8 cellular contexts compared by ENCODE assay signal in the genomic region with DNA sequence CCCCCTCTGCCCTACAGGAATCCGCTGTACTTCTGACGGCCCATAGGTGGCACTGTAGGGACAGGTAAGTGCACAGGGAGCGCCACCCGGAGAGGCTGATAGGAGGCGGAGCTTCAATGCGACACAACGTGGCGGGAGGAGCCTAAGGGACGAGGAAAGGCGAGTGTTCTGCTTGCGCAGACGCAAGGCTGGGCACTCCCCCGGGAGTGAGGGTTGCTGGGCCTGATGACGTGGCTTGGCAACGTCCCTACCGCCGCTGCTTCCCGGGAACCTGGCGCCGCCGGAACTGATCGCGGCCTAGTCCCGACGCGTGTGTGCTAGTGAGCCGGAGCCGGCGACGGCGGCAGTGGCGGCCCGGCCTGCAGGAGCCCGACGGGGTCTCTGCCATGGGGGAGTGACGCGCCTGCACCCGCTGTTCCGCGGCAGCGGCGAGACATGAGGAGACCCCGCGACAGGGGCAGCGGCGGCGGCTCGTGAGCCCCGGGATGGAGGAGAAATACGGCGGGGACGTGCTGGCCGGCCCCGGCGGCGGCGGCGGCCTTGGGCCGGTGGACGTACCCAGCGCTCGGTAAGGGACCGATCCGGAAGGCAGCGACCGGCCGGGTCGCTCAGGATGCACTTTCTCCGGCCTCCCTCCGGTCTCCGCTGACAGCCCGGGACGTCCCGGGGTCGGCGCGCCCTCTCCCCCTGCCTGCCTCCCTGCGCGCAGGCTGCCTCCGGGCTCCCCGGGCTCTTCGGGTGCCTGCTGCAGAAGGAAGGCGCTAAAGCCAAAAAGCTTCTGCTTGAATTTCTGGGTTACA. TPM values are rescaled to one million over a fixed set of nuclear protein-coding genes. Genes with fewer than 3 reads are reported as not detected.
DNase-seq lines count a peak whose midpoint lies in the region; ATAC-seq, FAIRE-seq and TF ChIP-seq lines count a peak whose summit lies in the region.

Gene SLC30A5, plus strand, starts transcription at position 244 of the 800 bp plus-strand sequence. Its CDS starts 242 bp downstream, at position 486.

- H3K9ac ChIP-seq in HUES64 (ENCODE audit: low read depth, low read length) (peak within 1 kb of the TSS; percentile 80), OCI-LY1 (ENCODE audit: low read length) (peak within 1 kb of the TSS; percentile 80)

- H3F3A ChIP-seq in OCI-LY1 (ENCODE audit: insufficient read depth, low read length): no peaks in the 10 kb centered on the region

- no peak within 1 kb of the TSS for H2AFZ ChIP-seq in OCI-LY1 (ENCODE audit: low read length)

- no peaks in the 10 kb centered on the region for H3K9me3 ChIP-seq in HUES64 (ENCODE audit: insufficient read depth, low read depth, low read length)
- H3K9me3 ChIP-seq in OCI-LY1 (ENCODE audit: low read length): no peaks in the 10 kb centered on the region

- H3K36me3 ChIP-seq in HUES64 (ENCODE audit: insufficient read depth, low read length): peaks cover 9% of the 10 kb centered on the region; the same call in 1 of the 2 replicates
- H3K36me3 ChIP-seq in OCI-LY1 (ENCODE audit: insufficient read depth, low read length): peaks cover 29% of the 10 kb centered on the region; the same call in 1 of the 2 replicates

- H3K27me3 ChIP-seq in HUES64 (ENCODE audit: insufficient read depth, low read length) (no peaks in the 10 kb centered on the region), OCI-LY1 (ENCODE audit: insufficient read depth, low read length) (no peaks in the 10 kb centered on the region)

- under 1% methylated on average over 83 of the region's 83 CpGs for WGBS in HUES64

- peak within 1 kb of the TSS; percentile 96 for H3K4me2 ChIP-seq in OCI-LY1 (ENCODE audit: low read length)

- H3K27ac ChIP-seq in HUES64 (ENCODE audit: low read depth, low read length) (peak within 1 kb of the TSS; percentile 71; the same call in 1 of the 2 replicates), OCI-LY1 (ENCODE audit: low read depth, low read length, poor library complexity, severe bottlenecking) (peak within 1 kb of the TSS; percentile 15)

- peaks cover 10% of the 10 kb centered on the region for H3K27me3 Mint-ChIP-seq in endothelial cell (ENCODE audit: unreplicated experiment)

- peak; percentile 67 for FAIRE-seq in D721Med (lab: Jason Lieb, UNC)

- peaks cover 15% of the 10 kb centered on the region for H3K4me1 Mint-ChIP-seq in endothelial cell (ENCODE audit: unreplicated experiment)

- ATAC-seq in GM21423 (IDR thresholded peaks at IDR 0.05; ENCODE audit: unreplicated experiment): peak; percentile 99

- H3K9me2 ChIP-seq in OCI-LY1 (ENCODE audit: low read depth, low read length): no peaks in the 10 kb centered on the region

- H3K36me3 Mint-ChIP-seq in endothelial cell (ENCODE audit: low read depth, unreplicated experiment): no peaks in the 10 kb centered on the region

- no peaks in the 10 kb centered on the region for H3K9me3 Mint-ChIP-seq in endothelial cell (ENCODE audit: unreplicated experiment)

- peak within 1 kb of the TSS; percentile 94 for H3K4me3 Mint-ChIP-seq in endothelial cell (ENCODE audit: unreplicated experiment)

- H3K27ac Mint-ChIP-seq in endothelial cell (ENCODE audit: unreplicated experiment): peak within 1 kb of the TSS; percentile 83

- DNase-seq in D721Med (ENCODE audit: insufficient read length, low spot score) (peak; percentile 69), endothelial cell (ENCODE audit: low spot score) (peak; percentile 95), middle frontal gyrus (ENCODE audit: extremely low spot score, low spot score) (peak; percentile 97)
- peak; percentile 95 for DNase-seq in activated CD8-positive, alpha-beta memory T cell treated with anti-CD3 and anti-CD28 coated beads, Interleukin-2, amount 50 U/mL, for 48 hours
- DNase-seq in stimulated activated CD8-positive, alpha-beta memory T cell treated with anti-CD3 and anti-CD28 coated beads, Interleukin-4, amount 100 ng/mL, for 1 hour (ENCODE audit: low read depth in 2 of 2, low spot score in 1 of 2): peak; percentile 91 to 95

- H4K20me1 ChIP-seq in OCI-LY1 (ENCODE audit: insufficient read depth, low read length): no peaks in the 10 kb centered on the region

- TF ChIP-seq CTCF in D721Med (IDR thresholded peaks at IDR 0.05; ENCODE audit: insufficient read depth, missing control alignments): peak; percentile 98
- TF ChIP-seq CTCF in OCI-LY1 (IDR thresholded peaks at IDR 0.05; ENCODE audit: low read length): peak; percentile 84
- TF ChIP-seq CTCF in endothelial cell (IDR thresholded peaks at IDR 0.05; ENCODE audit: unreplicated experiment): peak; percentile 84

- H3K79me2 ChIP-seq in OCI-LY1 (ENCODE audit: insufficient read depth, low read length): peaks cover 17% of the 10 kb centered on the region

- H3K4me1 ChIP-seq in HUES64 (ENCODE audit: insufficient read depth, low read length) (peaks cover 5% of the 10 kb centered on the region; the same call in 1 of the 2 replicates), OCI-LY1 (ENCODE audit: insufficient read depth, low read length, severe bottlenecking) (peaks cover 24% of the 10 kb centered on the region)

- H3K4me3 ChIP-seq in HUES64 (ENCODE audit: low read length) (peak within 1 kb of the TSS; percentile 77), OCI-LY1 (ENCODE audit: low read depth, low read length, poor library complexity, severe bottlenecking) (peak within 1 kb of the TSS; percentile 82)

RNA-seq across cellular contexts. Expression of gene SLC30A5, which starts in this region (rescaled TPM):
- 24.9 TPM for polyA plus RNA-seq in HUES64 (2013, experiment 1 of 2)
- polyA plus RNA-seq in HUES64 (2013, experiment 2 of 2): 26.7 TPM
- 28.1 TPM for total RNA-seq in endothelial cell (ENCODE audit: unreplicated experiment)

Comparison
In these comparisons a context has a peak if more than half of its experiments do, and no peak if none do; other contexts are left out.
1. Peak in every context shown above with its lines: DNase-seq, ATAC-seq, H3K4me3 ChIP-seq and H3K27ac ChIP-seq.